33 cellular contexts compared by ENCODE assay signal in the genomic region with DNA sequence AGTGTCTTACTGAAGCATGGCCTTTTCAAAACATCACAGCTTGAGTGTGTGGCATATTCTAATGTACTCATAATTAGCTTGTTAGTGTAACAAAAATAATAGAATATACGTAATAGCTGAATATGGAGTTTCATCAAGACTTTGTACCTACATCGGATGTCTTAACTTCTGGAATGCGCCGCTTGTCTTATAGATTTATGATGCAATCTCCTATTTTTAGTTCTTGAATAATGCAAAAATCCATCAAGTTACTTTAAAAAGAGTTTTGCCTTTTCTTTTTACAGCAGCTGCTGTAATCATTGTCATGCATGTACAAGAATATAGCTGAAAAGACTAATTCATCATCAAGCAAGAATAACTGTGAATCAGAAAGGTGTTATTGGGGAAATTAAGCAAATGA.
"Had no signal": no experiment of that assay in that cellular context is flagged by ENCODE, and none has a peak within 500 bp of the region (broad histone marks: within the 10 kb centered on the region; RNA-seq: fewer than 3 reads in every experiment).

No MANE protein-coding gene starts in this region.

- FAIRE-seq: astrocyte, bronchial epithelial cell had no signal

- H3K27ac ChIP-seq: adrenal gland, ascending aorta, body of pancreas, brain microvascular endothelial cell, breast epithelium, cardiac muscle cell had no signal

- H3K9me3 ChIP-seq: adrenal gland, ascending aorta, body of pancreas had no signal

- ATAC-seq: activated naive CD4-positive, alpha-beta T cell treated with anti-CD3 and anti-CD28 coated beads, Interleukin-2, amount 50 U/mL, for 72 hours; activated naive CD8-positive, alpha-beta T cell treated with anti-CD3 and anti-CD28 coated beads, Interleukin-2, amount 50 U/mL, for 24 hours; activated T-cell treated with anti-CD3 and anti-CD28 coated beads, Interleukin-2, amount 50 U/mL, for 4 hours; activated T-cell treated with anti-CD3 and anti-CD28 coated beads, Interleukin-2, amount 50 U/mL, for 72 hours; activated T-helper 17 cell treated with anti-CD3 and anti-CD28 coated beads, Interleukin-2, amount 50 U/mL, for 72 hours; body of pancreas had no signal

- H3K4me1 ChIP-seq: adrenal gland, ascending aorta, body of pancreas, breast epithelium had no signal

- H3K27me3 ChIP-seq: adrenal gland, ascending aorta, body of pancreas, brain microvascular endothelial cell, breast epithelium, cardiac muscle cell had no signal

- H3K36me3 ChIP-seq: adrenal gland, ascending aorta, brain microvascular endothelial cell, breast epithelium, cardiac muscle cell had no signal

- H3K4me3 ChIP-seq: adrenal gland, ascending aorta, body of pancreas, breast epithelium, cardiac muscle cell had no signal

- DNase-seq: activated effector memory CD4-positive, alpha-beta T cell treated with anti-CD3 and anti-CD28 coated beads, Interleukin-2, amount 50 U/mL, for 16 hours; activated effector memory CD4-positive, alpha-beta T cell treated with Interleukin-2 at 50 U/mL for 16 hours; activated gamma-delta T cell; activated gamma-delta T cell treated with Interleukin-2 at 50 U/mL for 16 hours; activated naive CD4-positive, alpha-beta T cell; activated naive CD4-positive, alpha-beta T cell treated with anti-CD3 and anti-CD28 coated beads for 36 hours; activated naive CD4-positive, alpha-beta T cell treated with anti-CD3 and anti-CD28 coated beads, Interleukin-2, amount 10 ng/mL, durations not matched to agents 7 days and 5 days; activated naive CD4-positive, alpha-beta T cell treated with anti-CD3 and anti-CD28 coated beads, Interleukin-2, amount 50 U/mL, for 16 hours; activated naive CD4-positive, alpha-beta T cell treated with Interleukin-2 at 50 U/mL for 16 hours; activated naive CD8-positive, alpha-beta T cell treated with anti-CD3 and anti-CD28 coated beads for 36 hours; activated naive CD8-positive, alpha-beta T cell treated with anti-CD3 and anti-CD28 coated beads, Interleukin-2, amount 10 ng/mL, durations not matched to agents 7 days and 5 days; activated naive CD8-positive, alpha-beta T cell treated with anti-CD3 and anti-CD28 coated beads, Interleukin-2, amount 50 U/mL, for 24 hours; activated T-cell treated with anti-CD3 and anti-CD28 coated beads, Interleukin-2, amount 50 U/mL, for 24 hours; activated T-cell treated with anti-CD3 and anti-CD28 coated beads, Interleukin-2, amount 50 U/mL, for 4 hours; activated T-cell treated with anti-CD3 and anti-CD28 coated beads, Interleukin-2, amount 50 U/mL, for 48 hours; activated T-cell treated with anti-CD3 and anti-CD28 coated beads, Interleukin-2, amount 50 U/mL, for 72 hours; adrenal gland; amniotic stem cell; amygdala; anterior cingulate cortex; aorta; body of pancreas; brain microvascular endothelial cell; caudate nucleus; central memory CD4-positive, alpha-beta T cell; cerebellar nuclear complex had no signal
